Comparison of ENCODE assay signal across 8 cellular contexts in the genomic region with DNA sequence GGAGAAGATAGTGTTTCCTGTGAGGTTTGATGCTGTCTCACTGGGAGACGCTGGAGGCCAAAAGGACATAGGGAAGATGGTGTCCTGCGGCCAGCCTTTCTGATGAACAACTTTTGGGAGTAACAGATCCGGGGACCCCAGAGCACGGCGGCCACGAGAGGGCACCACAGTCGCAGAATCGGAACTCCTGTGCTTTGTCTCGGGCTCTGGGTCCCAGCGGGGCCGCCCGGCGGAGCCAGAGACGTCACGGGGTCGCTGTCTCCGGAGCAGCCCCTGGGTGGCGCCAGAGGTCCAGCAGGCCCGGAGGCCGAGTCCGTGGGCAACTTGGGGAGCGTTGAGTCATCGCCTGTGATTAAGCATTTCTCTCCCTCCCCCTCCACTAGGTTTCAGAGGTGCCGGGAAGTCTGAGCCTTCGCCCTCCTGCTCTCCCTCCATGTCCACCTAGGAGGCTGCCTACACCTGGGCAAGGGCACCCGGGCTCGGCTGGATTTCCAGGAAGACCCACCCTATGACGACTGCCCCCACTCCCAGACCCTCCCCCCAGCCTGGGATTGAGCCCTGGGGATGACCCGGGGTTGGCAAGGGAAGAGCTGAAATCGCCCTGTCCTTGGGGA. TPM values are rescaled to one million over a fixed set of nuclear protein-coding genes. Genes with fewer than 3 reads are reported as not detected.
DNase-seq lines count a peak whose midpoint lies in the region; ATAC-seq and TF ChIP-seq lines count a peak whose summit lies in the region.

No MANE protein-coding gene starts in this region.

- peak; percentile 91 for DNase-seq in ACHN
- peak; percentile 97 for DNase-seq in NCI-H2196 (lab: John Stamatoyannopoulos, UW; ENCODE audit: unreplicated experiment)
- DNase-seq in mammary epithelial cell: peak; percentile 94
- DNase-seq in iPS-NIHi7 (ENCODE audit: extremely low spot score): peak; percentile 96
- DNase-seq in smooth muscle cell (lab: John Stamatoyannopoulos, UW; ENCODE audit: unreplicated experiment): peak; percentile 95

- no peaks in the 10 kb centered on the region for H4K20me1 ChIP-seq in mammary epithelial cell (ENCODE audit: insufficient read depth, low read length)
- no peaks in the 10 kb centered on the region for H4K20me1 ChIP-seq in smooth muscle cell (ENCODE audit: low read depth)

- dilution Hi-C loops in mammary epithelial cell (cut with HindIII; ENCODE audit: low sequenced_read_pairs): loop anchor here (5.0 to 10.0 kb wide), 2 partner anchors 118 to 475 kb away; a partner anchor contains a TSS

- WGBS in mammary epithelial cell (ENCODE audit: low coverage, missing lambda C conversion rate): 2% methylated on average over 25 of the region's 30 CpGs
- 6% methylated on average over 30 of the region's 30 CpGs for WGBS in smooth muscle cell (ENCODE audit: low lambda C conversion rate)

- in situ Hi-C loops in ACHN (cut with HindIII; ENCODE audit: low pct_ligation_motif_present, low pct_unique_long_range_greater_than_20kb, low sequenced_read_pairs) (no loop called here), mammary epithelial cell (cut with MboI; ENCODE audit: low sequenced_read_pairs in 2 of 2) (loop anchor here in 1 of 2 donors (5.0 to 25.0 kb wide), 2 partner anchors 192 to 532 kb away; a partner anchor contains a TSS)

- no peaks in the 10 kb centered on the region for H3F3A ChIP-seq in smooth muscle cell (ENCODE audit: low read depth)

- no peaks in the 10 kb centered on the region for H3K9me3 ChIP-seq in mammary epithelial cell (replicated peaks; ENCODE audit: insufficient read depth, low read length)
- H3K9me3 ChIP-seq in smooth muscle cell (replicated peaks; ENCODE audit: low read depth): no peaks in the 10 kb centered on the region

- no peaks in the 10 kb centered on the region for H3K36me3 ChIP-seq in mammary epithelial cell (ENCODE audit: insufficient read depth, low read length)
- no peaks in the 10 kb centered on the region for H3K36me3 ChIP-seq in smooth muscle cell (ENCODE audit: low read depth)

- peaks cover 36% of the 10 kb centered on the region for H3K4me1 ChIP-seq in mammary epithelial cell (ENCODE audit: insufficient read depth, low read length)
- H3K4me1 ChIP-seq in smooth muscle cell (ENCODE audit: low read depth): peaks cover 14% of the 10 kb centered on the region

- intact Hi-C loops in mammary epithelial cell (cut with micrococcal nuclease): loop anchor here (1.0 to 5.0 kb wide), 11 partner anchors 73 to 587 kb away; a partner anchor contains a TSS

- H3K9ac ChIP-seq in mammary epithelial cell (ENCODE audit: insufficient read depth, low read length) (no peak overlapping the region), smooth muscle cell (ENCODE audit: low read depth) (peak overlapping the region; percentile 63)

- H3K4me3 ChIP-seq in mammary epithelial cell (replicated peaks in 1 of 3; ENCODE audit: insufficient read depth in 1 of 3, low read depth in 2 of 3, low read length in 3 of 3): peak overlapping the region in 1 of 3 experiments; percentile 15
- peak overlapping the region; percentile 28 for H3K4me3 ChIP-seq in smooth muscle cell

- no TSS peak for BruUV-seq in mammary epithelial cell (replicated peaks; lab: Mats Ljungman, UMichigan)

- ATAC-seq in GM18868 (IDR thresholded peaks at IDR 0.05; ENCODE audit: unreplicated experiment) (peak; percentile 83), HG03108 (IDR thresholded peaks at IDR 0.05; ENCODE audit: unreplicated experiment) (peak; percentile 76)

- H3K27me3 ChIP-seq in mammary epithelial cell (ENCODE audit: insufficient read depth, low read length) (no peaks in the 10 kb centered on the region), smooth muscle cell (ENCODE audit: low read depth) (no peaks in the 10 kb centered on the region)

- H2AFZ ChIP-seq in mammary epithelial cell (ENCODE audit: low read depth, low read length) (peak overlapping the region; percentile 78), smooth muscle cell (ENCODE audit: low read depth) (no peak overlapping the region)

- H3K27ac ChIP-seq in VCaP: peak overlapping the region; percentile 23; the same call in 1 of the 2 replicates
- peak overlapping the region; percentile 59 for H3K27ac ChIP-seq in mammary epithelial cell (ENCODE audit: insufficient read depth, low read depth, low read length)
- H3K27ac ChIP-seq in smooth muscle cell (ENCODE audit: low read depth): peak overlapping the region; percentile 92

- H3K4me2 ChIP-seq in mammary epithelial cell (ENCODE audit: insufficient read depth, low read depth, low read length) (peak overlapping the region; percentile 59), smooth muscle cell (peak overlapping the region; percentile 80)

- CTCF ChIA-PET in mammary epithelial cell (lab: Charles Lee; ENCODE audit: low non-redundant PET): interaction anchor here (0.6 to 0.7 kb wide), 5 partner anchors 41 to 645 kb away, joined by 3 to 12 read pairs (median 3); no protein-coding TSS in a partner anchor

- TF ChIP-seq CTCF in VCaP (conservative IDR thresholded peaks at IDR 0.05) (peak; percentile 98), mammary epithelial cell (conservative IDR thresholded peaks at IDR 0.05 in 1 of 2, IDR thresholded peaks at IDR 0.05 in 1 of 2; ENCODE audit: extremely low read depth in 1 of 2, insufficient read depth in 1 of 2, low read depth in 1 of 2, low read length in 2 of 2) (peak; percentile 95 to 99), smooth muscle cell (IDR thresholded peaks at IDR 0.05; ENCODE audit: borderline replicate concordance, insufficient read depth, poor library complexity, severe bottlenecking) (peak; percentile 97)

- H3K79me2 ChIP-seq in mammary epithelial cell (ENCODE audit: insufficient read depth, low read length) (no peaks in the 10 kb centered on the region), smooth muscle cell (ENCODE audit: low read depth) (no peaks in the 10 kb centered on the region)

RNA-seq across cellular contexts. Expression of a gene that starts 3.2 kb away (rescaled TPM):
- total RNA-seq in mammary epithelial cell (under 1 TPM in 1 of 2 donors, not detected in 1; 0.73 TPM), smooth muscle cell (not detected in 2 replicates)
- polyA plus RNA-seq in mammary epithelial cell (not detected), smooth muscle cell (2.7 and 2.8 TPM in 2 replicates)
- not detected for polyA minus RNA-seq in mammary epithelial cell

RNA-seq across cellular contexts. Expression of a gene that starts 25.8 kb away (rescaled TPM):
- 1 to 10 TPM; 1.0 to 3.8 TPM for total RNA-seq in mammary epithelial cell
- 2.2 TPM for polyA plus RNA-seq in mammary epithelial cell
- 1.0 TPM for polyA minus RNA-seq in mammary epithelial cell
- total RNA-seq in smooth muscle cell: 0.72 and 1.2 TPM in 2 replicates
- polyA plus RNA-seq in smooth muscle cell: 2.2 and 3.3 TPM in 2 replicates

RNA-seq across cellular contexts. Expression of a gene that starts 25.8 kb away (rescaled TPM):
- total RNA-seq in mammary epithelial cell (10 to 100 TPM; 31.7 to 58.8 TPM), smooth muscle cell (8.0 and 9.5 TPM in 2 replicates)
- polyA plus RNA-seq in mammary epithelial cell (21.0 TPM), smooth muscle cell (26.3 and 28.0 TPM in 2 replicates)
- 16.1 TPM for polyA minus RNA-seq in mammary epithelial cell

RNA-seq across cellular contexts. Expression of a gene that starts 58.1 kb away (rescaled TPM):
- total RNA-seq in mammary epithelial cell: 1 to 10 TPM; 3.8 to 7.1 TPM
- polyA plus RNA-seq in mammary epithelial cell: 3.6 TPM
- polyA minus RNA-seq in mammary epithelial cell: not detected
- total RNA-seq in smooth muscle cell: 5.2 and 8.9 TPM in 2 replicates
- 34.3 and 53.9 TPM in 2 replicates for polyA plus RNA-seq in smooth muscle cell

Comparison
In these comparisons a context has a peak if more than half of its experiments do, and no peak if none do; other contexts are left out.
1. H3K27ac ChIP-seq: peak in every context shown above with its lines; median percentile 92 in smooth muscle cell; 59 in mammary epithelial cell; 23 in VCaP.